10 cellular contexts compared by ENCODE assay signal in genomic region chr11:118786657-118787056, GRCh38. TPM values are rescaled to one million over a fixed set of nuclear protein-coding genes. Genes with fewer than 3 reads are reported as not detected.
DNase-seq lines count a peak whose midpoint lies in the region; ATAC-seq, FAIRE-seq and TF ChIP-seq lines count a peak whose summit lies in the region.
"Had no signal": no experiment of that assay in that cellular context is flagged by ENCODE, and none has a peak within 500 bp of the region (broad histone marks: within the 10 kb centered on the region; RNA-seq: fewer than 3 reads in every experiment).

No MANE protein-coding gene starts in this region.

- FAIRE-seq in GM12878 (lab: Jason Lieb, UNC) = no peak
- FAIRE-seq: bronchial epithelial cell had no signal

- DNase-seq in DND-41 = no peak
- no peak for DNase-seq in GM12878 (ENCODE audit: low read depth, low spot score)
- no peak for DNase-seq in amygdala (lab: John Stamatoyannopoulos, UW)
- DNase-seq: NCI-H510A, SHP77 treated with DMSO at 0.1 percent for 48 hours had no signal

- TF ChIP-seq CTCF in DND-41 (IDR thresholded peaks at IDR 0.05; ENCODE audit: borderline replicate concordance, extremely low read depth, low read length, poor library complexity, severe bottlenecking) (no peak), GM12878 (IDR thresholded peaks at IDR 0.05 in 2 of 3, conservative IDR thresholded peaks at IDR 0.05 in 1 of 3; ENCODE audit: control insufficient read depth in 2 of 3, extremely low read depth in 1 of 3, insufficient read depth in 1 of 3, low read depth in 3 of 3, low read length in 3 of 3) (no peak), neutrophil (IDR thresholded peaks at IDR 0.05) (no peak)

- H3K9me3 ChIP-seq in DND-41 (ENCODE audit: insufficient read depth, low read length, severe bottlenecking) (no peaks in the 10 kb centered on the region), GM12878 (replicated peaks; ENCODE audit: control insufficient read depth, insufficient read depth, low read length) (no peaks in the 10 kb centered on the region), neutrophil (no peaks in the 10 kb centered on the region)

- POLR2A ChIA-PET in GM12878 (lab: Charles Lee) = interaction anchor here (0.8 to 1.0 kb wide), 4 partner anchors 16 to 231 kb away, joined by 3 read pairs; partner anchors contain the start of gene RPS25

- H3K4me1 ChIP-seq in DND-41 (ENCODE audit: insufficient read depth, low read length) = peaks cover 46% of the 10 kb centered on the region
- H3K4me1 ChIP-seq in GM12878 (ENCODE audit: control insufficient read depth, insufficient read depth, low read length) = peaks cover 5% of the 10 kb centered on the region; the same call in 1 of the 2 replicates
- H3K4me1 ChIP-seq in neutrophil (ENCODE audit: control insufficient read depth in 1 of 2, insufficient read depth in 1 of 2, low read depth in 1 of 2, low read length in 1 of 2) = peaks cover 30 to 37% of the 10 kb centered on the region in 2 experiments

- no peaks in the 10 kb centered on the region for H3K9me3 Mint-ChIP-seq in IgD-negative memory B cell

- H4K20me1 ChIP-seq in DND-41 (ENCODE audit: insufficient read depth, low read length) (peaks cover 78% of the 10 kb centered on the region), GM12878 (ENCODE audit: control insufficient read depth, insufficient read depth) (no peaks in the 10 kb centered on the region; the same call in 1 of the 2 replicates)

- ATAC-seq in DND-41 (ENCODE audit: insufficient read depth, low read depth) = no peak
- ATAC-seq in GM12878 = no peak
- no peak for ATAC-seq in GM21447 (IDR thresholded peaks at IDR 0.05; ENCODE audit: unreplicated experiment)
- no peak for ATAC-seq in GM19395 (IDR thresholded peaks at IDR 0.05; ENCODE audit: unreplicated experiment)

- H3K36me3 Mint-ChIP-seq in IgD-negative memory B cell = peaks cover 12% of the 10 kb centered on the region

- H3K36me3 ChIP-seq in DND-41 (ENCODE audit: insufficient read depth, low read length) = peaks cover 74% of the 10 kb centered on the region
- H3K36me3 ChIP-seq in GM12878 (ENCODE audit: control insufficient read depth in 2 of 2, insufficient read depth in 2 of 2, low read length in 1 of 2) = peaks cover 0 to 3% of the 10 kb centered on the region in 2 experiments; a peak in 2 of 4 replicates
- peaks cover 47% of the 10 kb centered on the region for H3K36me3 ChIP-seq in neutrophil

- H2AFZ ChIP-seq in DND-41 (ENCODE audit: low read depth, low read length) (no peak overlapping the region), GM12878 (ENCODE audit: control insufficient read depth, low read depth, low read length) (no peak overlapping the region)

- H3K27me3 ChIP-seq in DND-41 (ENCODE audit: insufficient read depth, low read length, poor library complexity) = no peaks in the 10 kb centered on the region
- H3K27me3 ChIP-seq in GM12878 (replicated peaks in 1 of 2; ENCODE audit: control insufficient read depth in 2 of 2, insufficient read depth in 2 of 2, low read length in 1 of 2) = no peaks in the 10 kb centered on the region
- H3K27me3 ChIP-seq in neutrophil = no peaks in the 10 kb centered on the region

- no peak for TF ChIP-seq RAD21 in GM12878 (IDR thresholded peaks at IDR 0.05; ENCODE audit: insufficient read depth, low read depth, low read length)

- H3K9ac ChIP-seq in DND-41 (ENCODE audit: low read depth, low read length) = peak overlapping the region; percentile 3; the same call in 1 of the 2 replicates
- H3K9ac ChIP-seq in GM12878 (ENCODE audit: control insufficient read depth, insufficient read depth, low read length) = peak overlapping the region; percentile 27; the same call in 1 of the 2 replicates

- H3K27ac Mint-ChIP-seq in IgD-negative memory B cell = peak overlapping the region; percentile 76 to 89 (median 81)

- RAD21 ChIA-PET in GM12878 (lab: Charles Lee; ENCODE audit: unreplicated experiment) = interaction anchor here (0.9 to 1.1 kb wide), 4 partner anchors 83 to 138 kb away, joined by 3 to 4 read pairs (median 4); partner anchors contain the start of gene CXCR5

- H3K4me3 ChIP-seq in DND-41 (ENCODE audit: low read depth in 1 of 2, low read length in 2 of 2) = peak overlapping the region in 1 of 2 experiments; percentile 1; a peak in 1 of 4 replicates
- peak overlapping the region; percentile 60 for H3K4me3 ChIP-seq in GM12878
- H3K4me3 ChIP-seq in neutrophil (ENCODE audit: low read depth in 1 of 2, low read length in 1 of 2) = no peak overlapping the region

- in situ Hi-C loops in GM12878 (cut with MboI) = no loop called here

- WGBS in GM12878 (ENCODE audit: insufficient coverage, insufficient replicate concordance, low lambda C conversion rate, missing lambda C conversion rate) = 2% methylated on average over 2 of the region's 2 CpGs

- peaks cover 100% of the 10 kb centered on the region for H3K79me2 ChIP-seq in DND-41 (ENCODE audit: insufficient read depth, low read length)
- H3K79me2 ChIP-seq in GM12878 (ENCODE audit: control insufficient read depth, insufficient read depth, low read length) = peaks cover 95% of the 10 kb centered on the region

- SMC1A ChIA-PET in GM12878 (lab: Charles Lee; ENCODE audit: uncharacterized antibody, unreplicated experiment) = interaction anchor here (0.9 to 9.7 kb wide), 10 partner anchors 14 to 142 kb away, joined by 3 to 130 read pairs (median 6); no protein-coding TSS in a partner anchor

- H3K4me3 Mint-ChIP-seq in IgD-negative memory B cell = peak overlapping the region; percentile 70 to 84 (median 77)

- no peak for TF ChIP-seq POLR2A in GM12878 (IDR thresholded peaks at IDR 0.05; ENCODE audit: low read depth, low read length)

- H3K27me3 Mint-ChIP-seq in IgD-negative memory B cell = no peaks in the 10 kb centered on the region

- CTCF ChIA-PET in GM12878 (lab: Yijun Ruan, JAX) = interaction anchor here (1.0 to 8.1 kb wide), 7 partner anchors 14 to 143 kb away, joined by 4 to 68 read pairs (median 7); partner anchors contain the start of gene CXCR5

- H3K4me1 Mint-ChIP-seq in IgD-negative memory B cell = peaks cover 23 to 34% (median 25%) of the 10 kb centered on the region in 3 donors

- TF ChIP-seq EP300 in GM12878 (IDR thresholded peaks at IDR 0.05; ENCODE audit: borderline replicate concordance in 1 of 2, control insufficient read depth in 1 of 2, low read depth in 2 of 2, low read length in 2 of 2) = no peak

- H3K27ac ChIP-seq in DND-41 (ENCODE audit: low read length) (no peak overlapping the region), GM12878 (ENCODE audit: control insufficient read depth, insufficient read depth) (0 out of 2 replicates have a peak overlapping the region, but pooled peaks have one; percentile 19), neutrophil (peak overlapping the region; percentile 47)

- intact Hi-C loops in GM12878 (cut with micrococcal nuclease; ENCODE audit: unreplicated experiment) = loop anchor here (5.0 kb wide), 1 partner anchor 89 kb away; no protein-coding TSS in a partner anchor

- H3K4me2 ChIP-seq in DND-41 (ENCODE audit: insufficient read depth, low read length) = peak overlapping the region; percentile 71; the same call in 1 of the 2 replicates
- peak overlapping the region; percentile 67 for H3K4me2 ChIP-seq in GM12878 (ENCODE audit: control insufficient read depth, insufficient read depth)

- no TSS peak for BruUV-seq in GM12878 (replicated peaks; lab: Mats Ljungman, UMichigan)

TF ChIP-seq in GM12878, 131 proteins besides CTCF, POLR2A, EP300 and RAD21:
- TF ChIP-seq, protein P1, sequence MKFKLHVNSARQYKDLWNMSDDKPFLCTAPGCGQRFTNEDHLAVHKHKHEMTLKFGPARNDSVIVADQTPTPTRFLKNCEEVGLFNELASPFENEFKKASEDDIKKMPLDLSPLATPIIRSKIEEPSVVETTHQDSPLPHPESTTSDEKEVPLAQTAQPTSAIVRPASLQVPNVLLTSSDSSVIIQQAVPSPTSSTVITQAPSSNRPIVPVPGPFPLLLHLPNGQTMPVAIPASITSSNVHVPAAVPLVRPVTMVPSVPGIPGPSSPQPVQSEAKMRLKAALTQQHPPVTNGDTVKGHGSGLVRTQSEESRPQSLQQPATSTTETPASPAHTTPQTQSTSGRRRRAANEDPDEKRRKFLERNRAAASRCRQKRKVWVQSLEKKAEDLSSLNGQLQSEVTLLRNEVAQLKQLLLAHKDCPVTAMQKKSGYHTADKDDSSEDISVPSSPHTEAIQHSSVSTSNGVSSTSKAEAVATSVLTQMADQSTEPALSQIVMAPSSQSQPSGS (IDR thresholded peaks at IDR 0.05; ENCODE audit: low read length) = no peak
- TF ChIP-seq ZBED1 (IDR thresholded peaks at IDR 0.05; ENCODE audit: borderline replicate concordance) = no peak
- TF ChIP-seq EED (IDR thresholded peaks at IDR 0.05; ENCODE audit: low read depth) = no peak
- no peak for TF ChIP-seq BCL11A (IDR thresholded peaks at IDR 0.05; ENCODE audit: low read depth, low read length)
- TF ChIP-seq, protein P2, sequence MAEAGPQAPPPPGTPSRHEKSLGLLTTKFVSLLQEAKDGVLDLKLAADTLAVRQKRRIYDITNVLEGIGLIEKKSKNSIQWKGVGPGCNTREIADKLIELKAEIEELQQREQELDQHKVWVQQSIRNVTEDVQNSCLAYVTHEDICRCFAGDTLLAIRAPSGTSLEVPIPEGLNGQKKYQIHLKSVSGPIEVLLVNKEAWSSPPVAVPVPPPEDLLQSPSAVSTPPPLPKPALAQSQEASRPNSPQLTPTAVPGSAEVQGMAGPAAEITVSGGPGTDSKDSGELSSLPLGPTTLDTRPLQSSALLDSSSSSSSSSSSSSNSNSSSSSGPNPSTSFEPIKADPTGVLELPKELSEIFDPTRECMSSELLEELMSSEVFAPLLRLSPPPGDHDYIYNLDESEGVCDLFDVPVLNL (IDR thresholded peaks at IDR 0.05; ENCODE audit: low read depth, low read length) = no peak

RNA-seq across cellular contexts. Expression of gene DDX6, which starts 4.3 kb away (rescaled TPM):
- 81.9 TPM for polyA plus RNA-seq in IgD-negative memory B cell
- total RNA-seq in GM12878 (2013; cell fraction: nucleolus; rRNA removed) = 180 and 201 TPM in 2 replicates
- 55.5 and 56.1 TPM in 2 replicates for total RNA-seq in GM12878 (2014; rRNA removed)
- total RNA-seq in GM12878 (2014; rRNA removed; fragmentation: Illumina TruSeq; extraction: Trizol) = 79.0 and 80.0 TPM in 2 replicates
- total RNA-seq in GM12878 (2021) = 117 and 119 TPM in 2 replicates
- 42.9 TPM for polyA plus RNA-seq in GM12878 (2011; ENCODE audit: low read depth)
- 56.7 and 68.6 TPM in 2 replicates for polyA plus RNA-seq in GM12878 (2011; rRNA removed)
- 18.4 and 23.7 TPM in 2 replicates for polyA plus RNA-seq in GM12878 (2011; cell fraction: cytosol; rRNA removed)
- 16.8 and 18.8 TPM in 2 replicates for polyA plus RNA-seq in GM12878 (2011; cell fraction: nucleus; rRNA removed)
- polyA plus RNA-seq in GM12878 (2012) = 45.0 and 59.7 TPM in 2 replicates
- polyA plus RNA-seq in GM12878 (2014; fragmentation: Illumina TruSeq; extraction: Trizol) = 60.0 and 72.3 TPM in 2 replicates
- polyA plus RNA-seq in GM12878 (2014; fragmentation: Nextera tagmentation; extraction: Ambion mirVana) = 10 to 100 TPM in 1 of 2 experiments, 1 to 10 TPM in 1; 6.6 to 20.0 TPM
- polyA plus RNA-seq in GM12878 (2014; rRNA removed) = 27.0 and 28.7 TPM in 2 replicates
- polyA plus RNA-seq in GM12878 (2016; fragmentation: Nextera tagmentation; extraction: Ambion mirVana) = 10 to 100 TPM; 38.1 to 42.1 TPM
- 106 and 220 TPM in 2 replicates for polyA minus RNA-seq in GM12878 (2011; rRNA and poly(A)+ RNA removed)
- 52.4 and 64.2 TPM in 2 replicates for polyA minus RNA-seq in GM12878 (2011; cell fraction: cytosol; rRNA and poly(A)+ RNA removed)
- 29.1 and 46.0 TPM in 2 replicates for polyA minus RNA-seq in GM12878 (2011; cell fraction: nucleus; rRNA and poly(A)+ RNA removed)
